Comparison of ENCODE assay signal across 9 cellular contexts in genomic region chr17:41775394-41776226, GRCh38. TPM values are rescaled to one million over a fixed set of nuclear protein-coding genes. Genes with fewer than 3 reads are reported as not detected.
DNase-seq lines count a peak whose midpoint lies in the region; ATAC-seq and TF ChIP-seq lines count a peak whose summit lies in the region.
"Had no signal": no experiment of that assay in that cellular context is flagged by ENCODE, and none has a peak within 500 bp of the region (broad histone marks: within the 10 kb centered on the region; RNA-seq: fewer than 3 reads in every experiment).

No MANE protein-coding gene starts in this region.

- peak overlapping the region; percentile 91 for H3K27ac Mint-ChIP-seq in endothelial cell (ENCODE audit: unreplicated experiment)

- no peak overlapping the region for H3K9ac ChIP-seq in PC-3 (ENCODE audit: low read length)

- H3K9me3 Mint-ChIP-seq in endothelial cell (ENCODE audit: unreplicated experiment), result no peaks in the 10 kb centered on the region

- TF ChIP-seq CTCF in PC-3 (conservative IDR thresholded peaks at IDR 0.05; ENCODE audit: low read depth, low read length) (no peak), endothelial cell (IDR thresholded peaks at IDR 0.05; ENCODE audit: unreplicated experiment) (no peak)

- POLR2A ChIA-PET in PC-3 (lab: Charles Lee; ENCODE audit: unreplicated experiment), result interaction anchor here (0.5 kb wide), 1 partner anchor 11 kb away, joined by 4 read pairs; the partner anchor contains the start of gene JUP

- intact Hi-C loops in PC-3 (cut with micrococcal nuclease), result no loop called here

- DNase-seq in PC-3, result no peak
- no peak for DNase-seq in endothelial cell (ENCODE audit: low spot score)
- peak; percentile 58 to 65 for DNase-seq in lung microvascular endothelial cell (ENCODE audit: low read depth in 2 of 2)
- DNase-seq in substantia nigra (lab: John Stamatoyannopoulos, UW), result peak in 47 of 49 donors; percentile 11 to 86 (median 56)
- DNase-seq in GDM1 (lab: John Stamatoyannopoulos, UW), result no peak
- DNase-seq in mucosa of gallbladder (ENCODE audit: low spot score), result no peak
- no peak for DNase-seq in NCI-H187 (lab: John Stamatoyannopoulos, UW)

- H3K9me3 ChIP-seq in PC-3 (ENCODE audit: low read length), result no peaks in the 10 kb centered on the region
- H3K9me3 ChIP-seq: thoracic aorta had no signal

- peaks cover 9% of the 10 kb centered on the region for H3K27me3 Mint-ChIP-seq in endothelial cell (ENCODE audit: unreplicated experiment)

- peaks cover 54% of the 10 kb centered on the region for H3K4me1 Mint-ChIP-seq in endothelial cell (ENCODE audit: unreplicated experiment)

- no peak overlapping the region for H3K4me3 ChIP-seq in PC-3 (ENCODE audit: low read length)
- H3K4me3 ChIP-seq: thoracic aorta had no signal

- H3K27me3 ChIP-seq in PC-3 (ENCODE audit: low read length), result no peaks in the 10 kb centered on the region

- BruUV-seq in PC-3 (replicated peaks; lab: Mats Ljungman, UMichigan), result no TSS peak

- peak overlapping the region; percentile 79 for H3K4me3 Mint-ChIP-seq in endothelial cell (ENCODE audit: unreplicated experiment)

- H3K4me2 ChIP-seq in PC-3 (ENCODE audit: low read length), result peak overlapping the region; percentile 22; the same call in 1 of the 2 replicates

- H3K36me3 ChIP-seq in PC-3 (ENCODE audit: low read depth, low read length), result peaks cover 14% of the 10 kb centered on the region

- ATAC-seq in PC-3 (no peak), GM21717 (IDR thresholded peaks at IDR 0.05; ENCODE audit: unreplicated experiment) (no peak)

- H3K4me1 ChIP-seq in PC-3 (ENCODE audit: insufficient read depth, low read length), result peaks cover 57% of the 10 kb centered on the region

- CTCF ChIA-PET in PC-3 (lab: Charles Lee), result no interaction called here

- H3K36me3 Mint-ChIP-seq in endothelial cell (ENCODE audit: low read depth, unreplicated experiment), result peaks cover 19% of the 10 kb centered on the region

- H2AFZ ChIP-seq in PC-3 (ENCODE audit: low read length), result no peak overlapping the region

- peaks cover 8% of the 10 kb centered on the region for H4K20me1 ChIP-seq in PC-3 (ENCODE audit: low read length)

- peaks cover 6% of the 10 kb centered on the region for H3F3A ChIP-seq in PC-3 (ENCODE audit: low read length, unreplicated experiment)

- H3K27ac ChIP-seq in PC-3 (ENCODE audit: low read length) (peak overlapping the region; percentile 43), substantia nigra (ENCODE audit: low read depth, low read length, poor library complexity, severe bottlenecking) (peak overlapping the region; percentile 93)

- H3K79me2 ChIP-seq in PC-3 (ENCODE audit: low read length), result peaks cover 52% of the 10 kb centered on the region

- no peaks in the 10 kb centered on the region for H3K9me2 ChIP-seq in PC-3 (replicated peaks; ENCODE audit: low read length)

RNA-seq across cellular contexts. Expression of gene JUP, which starts 10.9 kb away (rescaled TPM):
- total RNA-seq in PC-3 (2014; rRNA removed) (132 and 168 TPM in 2 replicates), endothelial cell (ENCODE audit: unreplicated experiment) (330 TPM), lung microvascular endothelial cell (216 and 333 TPM in 2 replicates), mucosa of gallbladder (201 TPM)

RNA-seq across cellular contexts. Expression of gene P3H4, which starts 36.1 kb away (rescaled TPM):
- total RNA-seq in PC-3 (2014; rRNA removed), result 29.6 and 35.1 TPM in 2 replicates
- total RNA-seq in endothelial cell (ENCODE audit: unreplicated experiment), result 22.6 TPM
- 41.8 and 51.2 TPM in 2 replicates for total RNA-seq in lung microvascular endothelial cell
- total RNA-seq in mucosa of gallbladder, result 24.1 TPM

RNA-seq across cellular contexts. Expression of gene FKBP10, which starts 37.2 kb away (rescaled TPM):
- 63.4 and 69.8 TPM in 2 replicates for total RNA-seq in PC-3 (2014; rRNA removed)
- 167 TPM for total RNA-seq in endothelial cell (ENCODE audit: unreplicated experiment)
- total RNA-seq in lung microvascular endothelial cell, result 95.7 and 106 TPM in 2 replicates
- total RNA-seq in mucosa of gallbladder, result 59.2 TPM

RNA-seq across cellular contexts. Expression of gene HAP1, which starts 41.2 kb away (rescaled TPM):
- total RNA-seq in PC-3 (2014; rRNA removed), result 1.2 and 1.4 TPM in 2 replicates
- total RNA-seq in endothelial cell (ENCODE audit: unreplicated experiment), result 18.1 TPM
- total RNA-seq in lung microvascular endothelial cell, result under 0.01 and 0.20 TPM in 2 replicates
- 1.9 TPM for total RNA-seq in mucosa of gallbladder

Comparison
In these comparisons a context has a peak if more than half of its experiments do, and no peak if none do; other contexts are left out.
1. DNase-seq: peak in lung microvascular endothelial cell (2 of 2) and substantia nigra (47 of 49); none in PC-3 (single experiment), endothelial cell (single experiment), GDM1 (single experiment), mucosa of gallbladder (single experiment) and NCI-H187 (0 of 2).